ENCODE assay signal across 1 cellular context in genomic region chr13:78022164-78022877, GRCh38.
A peak's percentile ranks its signal among the peaks of the same experiment; 100 is the strongest.
TF ChIP-seq lines count a peak whose summit lies in the region.

No MANE protein-coding gene starts in this region.

TF ChIP-seq in GM12878, 131 proteins besides CTCF, POLR2A, EP300 and RAD21 (continued from another document and continues in another):
- peak; percentile 28; the same call in 1 of the 2 replicates for TF ChIP-seq CBFB (IDR thresholded peaks at IDR 0.05; ENCODE audit: low read depth)
- TF ChIP-seq STAT1 (conservative IDR thresholded peaks at IDR 0.05): no peak
- peak; percentile 94 for TF ChIP-seq GATAD2B (conservative IDR thresholded peaks at IDR 0.05; ENCODE audit: low read depth)
- peak; percentile 99 for TF ChIP-seq DPF2 (IDR thresholded peaks at IDR 0.05)
- TF ChIP-seq SPI1 (IDR thresholded peaks at IDR 0.05; ENCODE audit: borderline replicate concordance, insufficient read depth, low read depth, low read length): peak; percentile 99
- peak; percentile 77; the same call in 1 of the 2 replicates for TF ChIP-seq CHD2 (IDR thresholded peaks at IDR 0.05; ENCODE audit: borderline replicate concordance, low read depth, low read length)
- TF ChIP-seq ZNF24 (IDR thresholded peaks at IDR 0.05): peak; percentile 37; the same call in 1 of the 2 replicates
- TF ChIP-seq, protein P1, sequence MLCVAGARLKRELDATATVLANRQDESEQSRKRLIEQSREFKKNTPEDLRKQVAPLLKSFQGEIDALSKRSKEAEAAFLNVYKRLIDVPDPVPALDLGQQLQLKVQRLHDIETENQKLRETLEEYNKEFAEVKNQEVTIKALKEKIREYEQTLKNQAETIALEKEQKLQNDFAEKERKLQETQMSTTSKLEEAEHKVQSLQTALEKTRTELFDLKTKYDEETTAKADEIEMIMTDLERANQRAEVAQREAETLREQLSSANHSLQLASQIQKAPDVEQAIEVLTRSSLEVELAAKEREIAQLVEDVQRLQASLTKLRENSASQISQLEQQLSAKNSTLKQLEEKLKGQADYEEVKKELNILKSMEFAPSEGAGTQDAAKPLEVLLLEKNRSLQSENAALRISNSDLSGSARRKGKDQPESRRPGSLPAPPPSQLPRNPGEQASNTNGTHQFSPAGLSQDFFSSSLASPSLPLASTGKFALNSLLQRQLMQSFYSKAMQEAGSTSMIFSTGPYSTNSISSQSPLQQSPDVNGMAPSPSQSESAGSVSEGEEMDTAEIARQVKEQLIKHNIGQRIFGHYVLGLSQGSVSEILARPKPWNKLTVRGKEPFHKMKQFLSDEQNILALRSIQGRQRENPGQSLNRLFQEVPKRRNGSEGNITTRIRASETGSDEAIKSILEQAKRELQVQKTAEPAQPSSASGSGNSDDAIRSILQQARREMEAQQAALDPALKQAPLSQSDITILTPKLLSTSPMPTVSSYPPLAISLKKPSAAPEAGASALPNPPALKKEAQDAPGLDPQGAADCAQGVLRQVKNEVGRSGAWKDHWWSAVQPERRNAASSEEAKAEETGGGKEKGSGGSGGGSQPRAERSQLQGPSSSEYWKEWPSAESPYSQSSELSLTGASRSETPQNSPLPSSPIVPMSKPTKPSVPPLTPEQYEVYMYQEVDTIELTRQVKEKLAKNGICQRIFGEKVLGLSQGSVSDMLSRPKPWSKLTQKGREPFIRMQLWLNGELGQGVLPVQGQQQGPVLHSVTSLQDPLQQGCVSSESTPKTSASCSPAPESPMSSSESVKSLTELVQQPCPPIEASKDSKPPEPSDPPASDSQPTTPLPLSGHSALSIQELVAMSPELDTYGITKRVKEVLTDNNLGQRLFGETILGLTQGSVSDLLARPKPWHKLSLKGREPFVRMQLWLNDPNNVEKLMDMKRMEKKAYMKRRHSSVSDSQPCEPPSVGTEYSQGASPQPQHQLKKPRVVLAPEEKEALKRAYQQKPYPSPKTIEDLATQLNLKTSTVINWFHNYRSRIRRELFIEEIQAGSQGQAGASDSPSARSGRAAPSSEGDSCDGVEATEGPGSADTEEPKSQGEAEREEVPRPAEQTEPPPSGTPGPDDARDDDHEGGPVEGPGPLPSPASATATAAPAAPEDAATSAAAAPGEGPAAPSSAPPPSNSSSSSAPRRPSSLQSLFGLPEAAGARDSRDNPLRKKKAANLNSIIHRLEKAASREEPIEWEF (IDR thresholded peaks at IDR 0.05; ENCODE audit: insufficient replicate concordance, low read depth, low read length): peak; percentile 55
- TF ChIP-seq LARP7 (IDR thresholded peaks at IDR 0.05): no peak
- TF ChIP-seq RELA (IDR thresholded peaks at IDR 0.05; ENCODE audit: borderline replicate concordance, partially characterized antibody): no peak
- TF ChIP-seq SMAD1 (IDR thresholded peaks at IDR 0.05; ENCODE audit: low read depth, partially characterized antibody): peak; percentile 39
- peak; percentile 94 for TF ChIP-seq ATF2 (IDR thresholded peaks at IDR 0.05; ENCODE audit: low read length)
- peak; percentile 75; the same call in 1 of the 2 replicates for TF ChIP-seq JUND (IDR thresholded peaks at IDR 0.05; ENCODE audit: low read depth, low read length)
- TF ChIP-seq, protein P2, sequence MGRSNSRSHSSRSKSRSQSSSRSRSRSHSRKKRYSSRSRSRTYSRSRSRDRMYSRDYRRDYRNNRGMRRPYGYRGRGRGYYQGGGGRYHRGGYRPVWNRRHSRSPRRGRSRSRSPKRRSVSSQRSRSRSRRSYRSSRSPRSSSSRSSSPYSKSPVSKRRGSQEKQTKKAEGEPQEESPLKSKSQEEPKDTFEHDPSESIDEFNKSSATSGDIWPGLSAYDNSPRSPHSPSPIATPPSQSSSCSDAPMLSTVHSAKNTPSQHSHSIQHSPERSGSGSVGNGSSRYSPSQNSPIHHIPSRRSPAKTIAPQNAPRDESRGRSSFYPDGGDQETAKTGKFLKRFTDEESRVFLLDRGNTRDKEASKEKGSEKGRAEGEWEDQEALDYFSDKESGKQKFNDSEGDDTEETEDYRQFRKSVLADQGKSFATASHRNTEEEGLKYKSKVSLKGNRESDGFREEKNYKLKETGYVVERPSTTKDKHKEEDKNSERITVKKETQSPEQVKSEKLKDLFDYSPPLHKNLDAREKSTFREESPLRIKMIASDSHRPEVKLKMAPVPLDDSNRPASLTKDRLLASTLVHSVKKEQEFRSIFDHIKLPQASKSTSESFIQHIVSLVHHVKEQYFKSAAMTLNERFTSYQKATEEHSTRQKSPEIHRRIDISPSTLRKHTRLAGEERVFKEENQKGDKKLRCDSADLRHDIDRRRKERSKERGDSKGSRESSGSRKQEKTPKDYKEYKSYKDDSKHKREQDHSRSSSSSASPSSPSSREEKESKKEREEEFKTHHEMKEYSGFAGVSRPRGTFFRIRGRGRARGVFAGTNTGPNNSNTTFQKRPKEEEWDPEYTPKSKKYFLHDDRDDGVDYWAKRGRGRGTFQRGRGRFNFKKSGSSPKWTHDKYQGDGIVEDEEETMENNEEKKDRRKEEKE (IDR thresholded peaks at IDR 0.05): no peak
- peak; percentile 97 for TF ChIP-seq BACH1 (IDR thresholded peaks at IDR 0.05; ENCODE audit: borderline replicate concordance)
- TF ChIP-seq NFYA (IDR thresholded peaks at IDR 0.05; ENCODE audit: borderline replicate concordance, low read depth, low read length): no peak
- no peak for TF ChIP-seq HDAC6 (IDR thresholded peaks at IDR 0.05; ENCODE audit: unreplicated experiment)
- TF ChIP-seq CEBPB (IDR thresholded peaks at IDR 0.05; ENCODE audit: borderline replicate concordance in 1 of 2, low read depth in 2 of 2, low read length in 2 of 2): peak in 1 of 2 experiments; percentile 77; a peak in 2 of 4 replicates
- TF ChIP-seq FOXK2 (IDR thresholded peaks at IDR 0.05): no peak
- peak; percentile 96 for TF ChIP-seq PAX5 (IDR thresholded peaks at IDR 0.05; ENCODE audit: borderline replicate concordance, low read depth, low read length)
- TF ChIP-seq WRNIP1 (IDR thresholded peaks at IDR 0.05; ENCODE audit: borderline replicate concordance, low read depth, low read length): no peak
- peak; percentile 80 for TF ChIP-seq NBN (IDR thresholded peaks at IDR 0.05)
- TF ChIP-seq CREM (IDR thresholded peaks at IDR 0.05; ENCODE audit: low read depth): peak; percentile 93
- peak; percentile 96 for TF ChIP-seq MTA2 (IDR thresholded peaks at IDR 0.05; ENCODE audit: low read depth)
- peak; percentile 95 for TF ChIP-seq TCF12 (IDR thresholded peaks at IDR 0.05; ENCODE audit: low read depth, low read length)
- TF ChIP-seq ATF7 (IDR thresholded peaks at IDR 0.05; ENCODE audit: low read depth): peak; percentile 89
- TF ChIP-seq SMAD5 (IDR thresholded peaks at IDR 0.05; ENCODE audit: low read depth): no peak
- TF ChIP-seq RELB (IDR thresholded peaks at IDR 0.05; ENCODE audit: low read depth): peak; percentile 87
- no peak for TF ChIP-seq HDGF (IDR thresholded peaks at IDR 0.05)
- TF ChIP-seq EZH2 (IDR thresholded peaks at IDR 0.05; ENCODE audit: borderline replicate concordance, control insufficient read depth, low read depth, low read length): 0 out of 2 replicates have a peak, but pooled peaks have one; percentile 52
- TF ChIP-seq JUNB (IDR thresholded peaks at IDR 0.05): peak; percentile 95
- TF ChIP-seq PML (IDR thresholded peaks at IDR 0.05; ENCODE audit: low read length): peak; percentile 58; the same call in 1 of the 2 replicates
- no peak for TF ChIP-seq MYB (IDR thresholded peaks at IDR 0.05; ENCODE audit: borderline replicate concordance, low read depth, low read length)
- peak; percentile 83 for TF ChIP-seq FOXM1 (IDR thresholded peaks at IDR 0.05; ENCODE audit: low read depth, low read length)
- TF ChIP-seq SMARCA5 (IDR thresholded peaks at IDR 0.05): no peak
- TF ChIP-seq BMI1 (IDR thresholded peaks at IDR 0.05; ENCODE audit: borderline replicate concordance): peak; percentile 89
- peak; percentile 68 for TF ChIP-seq NR2F1 (conservative IDR thresholded peaks at IDR 0.05)
- TF ChIP-seq RCOR1 (conservative IDR thresholded peaks at IDR 0.05; ENCODE audit: low read depth, low read length): 0 out of 2 replicates have a peak, but pooled peaks have one; percentile 67
- TF ChIP-seq KLF5 (IDR thresholded peaks at IDR 0.05; ENCODE audit: partially characterized antibody): no peak
- TF ChIP-seq POU2F2 (IDR thresholded peaks at IDR 0.05; ENCODE audit: borderline replicate concordance, low read depth, low read length): peak; percentile 84; the same call in 2 of the 3 replicates
- TF ChIP-seq BCL3 (IDR thresholded peaks at IDR 0.05; ENCODE audit: borderline replicate concordance, insufficient read depth, low read depth, low read length, poor library complexity, severe bottlenecking): peak; percentile 76
- peak; percentile 98 to 99 for TF ChIP-seq IKZF2 (IDR thresholded peaks at IDR 0.05)
- TF ChIP-seq BCL11A (IDR thresholded peaks at IDR 0.05; ENCODE audit: low read depth, low read length): peak; percentile 99
- TF ChIP-seq EGR1 (IDR thresholded peaks at IDR 0.05; ENCODE audit: borderline replicate concordance in 1 of 2, low read depth in 2 of 2, low read length in 2 of 2): peak in 1 of 2 experiments; percentile 67; a peak in 1 of 3 replicates
- peak; percentile 85; the same call in 1 of the 2 replicates for TF ChIP-seq CBX5 (IDR thresholded peaks at IDR 0.05; ENCODE audit: low read depth)
- TF ChIP-seq, protein P3, sequence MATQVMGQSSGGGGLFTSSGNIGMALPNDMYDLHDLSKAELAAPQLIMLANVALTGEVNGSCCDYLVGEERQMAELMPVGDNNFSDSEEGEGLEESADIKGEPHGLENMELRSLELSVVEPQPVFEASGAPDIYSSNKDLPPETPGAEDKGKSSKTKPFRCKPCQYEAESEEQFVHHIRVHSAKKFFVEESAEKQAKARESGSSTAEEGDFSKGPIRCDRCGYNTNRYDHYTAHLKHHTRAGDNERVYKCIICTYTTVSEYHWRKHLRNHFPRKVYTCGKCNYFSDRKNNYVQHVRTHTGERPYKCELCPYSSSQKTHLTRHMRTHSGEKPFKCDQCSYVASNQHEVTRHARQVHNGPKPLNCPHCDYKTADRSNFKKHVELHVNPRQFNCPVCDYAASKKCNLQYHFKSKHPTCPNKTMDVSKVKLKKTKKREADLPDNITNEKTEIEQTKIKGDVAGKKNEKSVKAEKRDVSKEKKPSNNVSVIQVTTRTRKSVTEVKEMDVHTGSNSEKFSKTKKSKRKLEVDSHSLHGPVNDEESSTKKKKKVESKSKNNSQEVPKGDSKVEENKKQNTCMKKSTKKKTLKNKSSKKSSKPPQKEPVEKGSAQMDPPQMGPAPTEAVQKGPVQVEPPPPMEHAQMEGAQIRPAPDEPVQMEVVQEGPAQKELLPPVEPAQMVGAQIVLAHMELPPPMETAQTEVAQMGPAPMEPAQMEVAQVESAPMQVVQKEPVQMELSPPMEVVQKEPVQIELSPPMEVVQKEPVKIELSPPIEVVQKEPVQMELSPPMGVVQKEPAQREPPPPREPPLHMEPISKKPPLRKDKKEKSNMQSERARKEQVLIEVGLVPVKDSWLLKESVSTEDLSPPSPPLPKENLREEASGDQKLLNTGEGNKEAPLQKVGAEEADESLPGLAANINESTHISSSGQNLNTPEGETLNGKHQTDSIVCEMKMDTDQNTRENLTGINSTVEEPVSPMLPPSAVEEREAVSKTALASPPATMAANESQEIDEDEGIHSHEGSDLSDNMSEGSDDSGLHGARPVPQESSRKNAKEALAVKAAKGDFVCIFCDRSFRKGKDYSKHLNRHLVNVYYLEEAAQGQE (IDR thresholded peaks at IDR 0.05; ENCODE audit: low read depth, low read length): no peak
- peak; percentile 63 for TF ChIP-seq CREB1 (IDR thresholded peaks at IDR 0.05; ENCODE audit: low read depth)
- TF ChIP-seq RFX5 (IDR thresholded peaks at IDR 0.05; ENCODE audit: low read depth, low read length): no peak
- no peak for TF ChIP-seq FOS (IDR thresholded peaks at IDR 0.05; ENCODE audit: borderline replicate concordance, extremely low read depth, insufficient read length)
- TF ChIP-seq TCF3 (IDR thresholded peaks at IDR 0.05; ENCODE audit: borderline replicate concordance, insufficient read depth, low read depth, low read length): peak; percentile 95
- peak; percentile 71 to 78 for TF ChIP-seq BHLHE40 (IDR thresholded peaks at IDR 0.05; ENCODE audit: borderline replicate concordance in 1 of 2, low read depth in 2 of 2, low read length in 1 of 2)
- peak; percentile 71 for TF ChIP-seq MEF2B (IDR thresholded peaks at IDR 0.05; ENCODE audit: partially characterized antibody, poor library complexity, severe bottlenecking)
- peak; percentile 66 for TF ChIP-seq PKNOX1 (IDR thresholded peaks at IDR 0.05)
- TF ChIP-seq NFIC (IDR thresholded peaks at IDR 0.05; ENCODE audit: low read depth, low read length): peak; percentile 97
